ENCODE assay signal across 1 cellular context in the genomic region with DNA sequence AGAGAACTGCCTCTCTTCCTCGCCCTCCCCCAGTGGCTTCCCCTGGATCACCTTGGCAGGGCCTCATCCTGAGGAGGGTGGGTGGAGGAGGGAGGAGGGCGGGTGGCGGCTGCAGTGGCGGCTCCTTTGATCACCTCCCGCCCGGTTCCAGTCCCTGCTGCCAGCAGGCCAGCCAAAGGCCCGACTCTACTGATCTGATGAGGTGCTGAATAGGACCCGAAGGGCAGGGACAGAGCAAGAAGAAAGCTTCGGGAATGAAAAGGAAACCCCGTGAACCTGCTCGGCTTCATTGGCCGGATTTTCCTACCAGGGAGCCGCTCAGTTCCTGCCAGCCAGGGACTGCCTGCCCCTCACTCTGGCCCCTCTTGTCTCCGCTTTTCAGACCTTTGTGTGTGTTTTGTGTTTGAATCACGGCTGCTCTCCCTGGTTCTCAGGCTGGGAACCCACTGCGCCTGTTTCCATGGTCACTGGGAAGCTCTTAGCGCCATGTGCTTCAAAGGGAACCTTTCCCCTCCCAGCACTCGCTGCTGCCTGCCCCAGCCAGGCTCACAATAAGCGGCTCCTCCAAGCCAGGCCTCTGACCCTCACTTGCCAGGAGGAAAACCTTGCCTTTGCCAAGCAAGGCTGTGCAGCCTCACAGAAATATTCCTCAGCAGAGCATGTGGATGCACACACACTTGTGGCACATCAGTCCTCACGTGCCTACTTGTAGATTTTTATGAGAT.
TF ChIP-seq lines count a peak whose summit lies in the region.

No MANE protein-coding gene starts in this region.

TF ChIP-seq in HepG2, 621 proteins besides CTCF, POLR2A, EP300 and RAD21 (continued from another document and continues in another):
- TF ChIP-seq, protein P1, sequence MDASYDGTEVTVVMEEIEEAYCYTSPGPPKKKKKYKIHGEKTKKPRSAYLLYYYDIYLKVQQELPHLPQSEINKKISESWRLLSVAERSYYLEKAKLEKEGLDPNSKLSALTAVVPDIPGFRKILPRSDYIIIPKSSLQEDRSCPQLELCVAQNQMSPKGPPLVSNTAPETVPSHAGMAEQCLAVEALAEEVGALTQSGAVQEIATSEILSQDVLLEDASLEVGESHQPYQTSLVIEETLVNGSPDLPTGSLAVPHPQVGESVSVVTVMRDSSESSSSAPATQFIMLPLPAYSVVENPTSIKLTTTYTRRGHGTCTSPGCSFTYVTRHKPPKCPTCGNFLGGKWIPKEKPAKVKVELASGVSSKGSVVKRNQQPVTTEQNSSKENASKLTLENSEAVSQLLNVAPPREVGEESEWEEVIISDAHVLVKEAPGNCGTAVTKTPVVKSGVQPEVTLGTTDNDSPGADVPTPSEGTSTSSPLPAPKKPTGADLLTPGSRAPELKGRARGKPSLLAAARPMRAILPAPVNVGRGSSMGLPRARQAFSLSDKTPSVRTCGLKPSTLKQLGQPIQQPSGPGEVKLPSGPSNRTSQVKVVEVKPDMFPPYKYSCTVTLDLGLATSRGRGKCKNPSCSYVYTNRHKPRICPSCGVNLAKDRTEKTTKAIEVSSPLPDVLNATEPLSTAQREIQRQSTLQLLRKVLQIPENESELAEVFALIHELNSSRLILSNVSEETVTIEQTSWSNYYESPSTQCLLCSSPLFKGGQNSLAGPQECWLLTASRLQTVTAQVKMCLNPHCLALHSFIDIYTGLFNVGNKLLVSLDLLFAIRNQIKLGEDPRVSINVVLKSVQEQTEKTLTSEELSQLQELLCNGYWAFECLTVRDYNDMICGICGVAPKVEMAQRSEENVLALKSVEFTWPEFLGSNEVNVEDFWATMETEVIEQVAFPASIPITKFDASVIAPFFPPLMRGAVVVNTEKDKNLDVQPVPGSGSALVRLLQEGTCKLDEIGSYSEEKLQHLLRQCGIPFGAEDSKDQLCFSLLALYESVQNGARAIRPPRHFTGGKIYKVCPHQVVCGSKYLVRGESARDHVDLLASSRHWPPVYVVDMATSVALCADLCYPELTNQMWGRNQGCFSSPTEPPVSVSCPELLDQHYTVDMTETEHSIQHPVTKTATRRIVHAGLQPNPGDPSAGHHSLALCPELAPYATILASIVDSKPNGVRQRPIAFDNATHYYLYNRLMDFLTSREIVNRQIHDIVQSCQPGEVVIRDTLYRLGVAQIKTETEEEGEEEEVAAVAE (CRISPR knock-in tag; IDR thresholded peaks at IDR 0.05; ENCODE audit: borderline replicate concordance): no peak
- TF ChIP-seq KAT7 (CRISPR knock-in tag; IDR thresholded peaks at IDR 0.05; ENCODE audit: borderline replicate concordance) (peak; percentile 57; the same call in 1 of the 2 replicates), MYC (CRISPR knock-in tag; IDR thresholded peaks at IDR 0.05; ENCODE audit: borderline replicate concordance) (peak; percentile 91), NFE2 (CRISPR knock-in tag; IDR thresholded peaks at IDR 0.05) (no peak), KAT8 (CRISPR knock-in tag; IDR thresholded peaks at IDR 0.05) (peak; percentile 51; the same call in 1 of the 2 replicates), ZNF557 (CRISPR knock-in tag; IDR thresholded peaks at IDR 0.05) (0 out of 2 replicates have a peak, but pooled peaks have one; percentile 66), ZNF256 (CRISPR knock-in tag; conservative IDR thresholded peaks at IDR 0.05) (no peak), GLI4 (CRISPR knock-in tag; IDR thresholded peaks at IDR 0.05; ENCODE audit: borderline replicate concordance) (0 out of 2 replicates have a peak, but pooled peaks have one; percentile 54), EEA1 (CRISPR knock-in tag; IDR thresholded peaks at IDR 0.05; ENCODE audit: borderline replicate concordance) (no peak), ZFX (CRISPR knock-in tag; IDR thresholded peaks at IDR 0.05; ENCODE audit: low read depth) (peak; percentile 66), RBM22 (optimal IDR thresholded peaks at IDR 0.05; ENCODE audit: low read length) (peak; percentile 96), DPF2 (CRISPR knock-in tag; IDR thresholded peaks at IDR 0.05; ENCODE audit: borderline replicate concordance, low read depth) (peak; percentile 58; the same call in 1 of the 2 replicates), HNRNPL (IDR thresholded peaks at IDR 0.05; ENCODE audit: low read depth, low read length) (0 out of 2 replicates have a peak, but pooled peaks have one; percentile 27), TCF7 (IDR thresholded peaks at IDR 0.05; ENCODE audit: low read depth) (peak; percentile 91), KDM6A (CRISPR knock-in tag; IDR thresholded peaks at IDR 0.05; ENCODE audit: low read depth) (peak; percentile 46; the same call in 1 of the 2 replicates), JARID2 (CRISPR knock-in tag; IDR thresholded peaks at IDR 0.05; ENCODE audit: insufficient replicate concordance) (no peak), TARDBP (CRISPR knock-in tag; IDR thresholded peaks at IDR 0.05) (0 out of 2 replicates have a peak, but pooled peaks have one; percentile 36), SOX13 (IDR thresholded peaks at IDR 0.05) (no peak), SOX13 (CRISPR knock-in tag; conservative IDR thresholded peaks at IDR 0.05 in 1 of 2, IDR thresholded peaks at IDR 0.05 in 1 of 2) (peak in 1 of 2 experiments; percentile 40; a peak in 1 of 4 replicates), YEATS4 (CRISPR knock-in tag; IDR thresholded peaks at IDR 0.05; ENCODE audit: borderline replicate concordance) (0 out of 2 replicates have a peak, but pooled peaks have one; percentile 37)
- TF ChIP-seq, protein P2, sequence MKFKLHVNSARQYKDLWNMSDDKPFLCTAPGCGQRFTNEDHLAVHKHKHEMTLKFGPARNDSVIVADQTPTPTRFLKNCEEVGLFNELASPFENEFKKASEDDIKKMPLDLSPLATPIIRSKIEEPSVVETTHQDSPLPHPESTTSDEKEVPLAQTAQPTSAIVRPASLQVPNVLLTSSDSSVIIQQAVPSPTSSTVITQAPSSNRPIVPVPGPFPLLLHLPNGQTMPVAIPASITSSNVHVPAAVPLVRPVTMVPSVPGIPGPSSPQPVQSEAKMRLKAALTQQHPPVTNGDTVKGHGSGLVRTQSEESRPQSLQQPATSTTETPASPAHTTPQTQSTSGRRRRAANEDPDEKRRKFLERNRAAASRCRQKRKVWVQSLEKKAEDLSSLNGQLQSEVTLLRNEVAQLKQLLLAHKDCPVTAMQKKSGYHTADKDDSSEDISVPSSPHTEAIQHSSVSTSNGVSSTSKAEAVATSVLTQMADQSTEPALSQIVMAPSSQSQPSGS (CRISPR knock-in tag; IDR thresholded peaks at IDR 0.05): 0 out of 2 replicates have a peak, but pooled peaks have one; percentile 10
- TF ChIP-seq, protein P3, sequence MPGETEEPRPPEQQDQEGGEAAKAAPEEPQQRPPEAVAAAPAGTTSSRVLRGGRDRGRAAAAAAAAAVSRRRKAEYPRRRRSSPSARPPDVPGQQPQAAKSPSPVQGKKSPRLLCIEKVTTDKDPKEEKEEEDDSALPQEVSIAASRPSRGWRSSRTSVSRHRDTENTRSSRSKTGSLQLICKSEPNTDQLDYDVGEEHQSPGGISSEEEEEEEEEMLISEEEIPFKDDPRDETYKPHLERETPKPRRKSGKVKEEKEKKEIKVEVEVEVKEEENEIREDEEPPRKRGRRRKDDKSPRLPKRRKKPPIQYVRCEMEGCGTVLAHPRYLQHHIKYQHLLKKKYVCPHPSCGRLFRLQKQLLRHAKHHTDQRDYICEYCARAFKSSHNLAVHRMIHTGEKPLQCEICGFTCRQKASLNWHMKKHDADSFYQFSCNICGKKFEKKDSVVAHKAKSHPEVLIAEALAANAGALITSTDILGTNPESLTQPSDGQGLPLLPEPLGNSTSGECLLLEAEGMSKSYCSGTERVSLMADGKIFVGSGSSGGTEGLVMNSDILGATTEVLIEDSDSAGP (CRISPR knock-in tag; IDR thresholded peaks at IDR 0.05; ENCODE audit: borderline replicate concordance): 0 out of 2 replicates have a peak, but pooled peaks have one; percentile 18
- TF ChIP-seq, protein P4, sequence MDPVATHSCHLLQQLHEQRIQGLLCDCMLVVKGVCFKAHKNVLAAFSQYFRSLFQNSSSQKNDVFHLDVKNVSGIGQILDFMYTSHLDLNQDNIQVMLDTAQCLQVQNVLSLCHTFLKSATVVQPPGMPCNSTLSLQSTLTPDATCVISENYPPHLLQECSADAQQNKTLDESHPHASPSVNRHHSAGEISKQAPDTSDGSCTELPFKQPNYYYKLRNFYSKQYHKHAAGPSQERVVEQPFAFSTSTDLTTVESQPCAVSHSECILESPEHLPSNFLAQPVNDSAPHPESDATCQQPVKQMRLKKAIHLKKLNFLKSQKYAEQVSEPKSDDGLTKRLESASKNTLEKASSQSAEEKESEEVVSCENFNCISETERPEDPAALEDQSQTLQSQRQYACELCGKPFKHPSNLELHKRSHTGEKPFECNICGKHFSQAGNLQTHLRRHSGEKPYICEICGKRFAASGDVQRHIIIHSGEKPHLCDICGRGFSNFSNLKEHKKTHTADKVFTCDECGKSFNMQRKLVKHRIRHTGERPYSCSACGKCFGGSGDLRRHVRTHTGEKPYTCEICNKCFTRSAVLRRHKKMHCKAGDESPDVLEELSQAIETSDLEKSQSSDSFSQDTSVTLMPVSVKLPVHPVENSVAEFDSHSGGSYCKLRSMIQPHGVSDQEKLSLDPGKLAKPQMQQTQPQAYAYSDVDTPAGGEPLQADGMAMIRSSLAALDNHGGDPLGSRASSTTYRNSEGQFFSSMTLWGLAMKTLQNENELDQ (CRISPR knock-in tag; IDR thresholded peaks at IDR 0.05; ENCODE audit: borderline replicate concordance): no peak
- TF ChIP-seq, protein P5, sequence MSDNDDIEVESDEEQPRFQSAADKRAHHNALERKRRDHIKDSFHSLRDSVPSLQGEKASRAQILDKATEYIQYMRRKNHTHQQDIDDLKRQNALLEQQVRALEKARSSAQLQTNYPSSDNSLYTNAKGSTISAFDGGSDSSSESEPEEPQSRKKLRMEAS (IDR thresholded peaks at IDR 0.05): peak; percentile 91
- TF ChIP-seq, protein P6, sequence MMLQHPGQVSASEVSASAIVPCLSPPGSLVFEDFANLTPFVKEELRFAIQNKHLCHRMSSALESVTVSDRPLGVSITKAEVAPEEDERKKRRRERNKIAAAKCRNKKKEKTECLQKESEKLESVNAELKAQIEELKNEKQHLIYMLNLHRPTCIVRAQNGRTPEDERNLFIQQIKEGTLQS (CRISPR knock-in tag; IDR thresholded peaks at IDR 0.05): no peak
- TF ChIP-seq, protein P7, sequence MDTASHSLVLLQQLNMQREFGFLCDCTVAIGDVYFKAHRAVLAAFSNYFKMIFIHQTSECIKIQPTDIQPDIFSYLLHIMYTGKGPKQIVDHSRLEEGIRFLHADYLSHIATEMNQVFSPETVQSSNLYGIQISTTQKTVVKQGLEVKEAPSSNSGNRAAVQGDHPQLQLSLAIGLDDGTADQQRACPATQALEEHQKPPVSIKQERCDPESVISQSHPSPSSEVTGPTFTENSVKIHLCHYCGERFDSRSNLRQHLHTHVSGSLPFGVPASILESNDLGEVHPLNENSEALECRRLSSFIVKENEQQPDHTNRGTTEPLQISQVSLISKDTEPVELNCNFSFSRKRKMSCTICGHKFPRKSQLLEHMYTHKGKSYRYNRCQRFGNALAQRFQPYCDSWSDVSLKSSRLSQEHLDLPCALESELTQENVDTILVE (CRISPR knock-in tag; IDR thresholded peaks at IDR 0.05): no peak
- TF ChIP-seq, protein P8, sequence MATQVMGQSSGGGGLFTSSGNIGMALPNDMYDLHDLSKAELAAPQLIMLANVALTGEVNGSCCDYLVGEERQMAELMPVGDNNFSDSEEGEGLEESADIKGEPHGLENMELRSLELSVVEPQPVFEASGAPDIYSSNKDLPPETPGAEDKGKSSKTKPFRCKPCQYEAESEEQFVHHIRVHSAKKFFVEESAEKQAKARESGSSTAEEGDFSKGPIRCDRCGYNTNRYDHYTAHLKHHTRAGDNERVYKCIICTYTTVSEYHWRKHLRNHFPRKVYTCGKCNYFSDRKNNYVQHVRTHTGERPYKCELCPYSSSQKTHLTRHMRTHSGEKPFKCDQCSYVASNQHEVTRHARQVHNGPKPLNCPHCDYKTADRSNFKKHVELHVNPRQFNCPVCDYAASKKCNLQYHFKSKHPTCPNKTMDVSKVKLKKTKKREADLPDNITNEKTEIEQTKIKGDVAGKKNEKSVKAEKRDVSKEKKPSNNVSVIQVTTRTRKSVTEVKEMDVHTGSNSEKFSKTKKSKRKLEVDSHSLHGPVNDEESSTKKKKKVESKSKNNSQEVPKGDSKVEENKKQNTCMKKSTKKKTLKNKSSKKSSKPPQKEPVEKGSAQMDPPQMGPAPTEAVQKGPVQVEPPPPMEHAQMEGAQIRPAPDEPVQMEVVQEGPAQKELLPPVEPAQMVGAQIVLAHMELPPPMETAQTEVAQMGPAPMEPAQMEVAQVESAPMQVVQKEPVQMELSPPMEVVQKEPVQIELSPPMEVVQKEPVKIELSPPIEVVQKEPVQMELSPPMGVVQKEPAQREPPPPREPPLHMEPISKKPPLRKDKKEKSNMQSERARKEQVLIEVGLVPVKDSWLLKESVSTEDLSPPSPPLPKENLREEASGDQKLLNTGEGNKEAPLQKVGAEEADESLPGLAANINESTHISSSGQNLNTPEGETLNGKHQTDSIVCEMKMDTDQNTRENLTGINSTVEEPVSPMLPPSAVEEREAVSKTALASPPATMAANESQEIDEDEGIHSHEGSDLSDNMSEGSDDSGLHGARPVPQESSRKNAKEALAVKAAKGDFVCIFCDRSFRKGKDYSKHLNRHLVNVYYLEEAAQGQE (IDR thresholded peaks at IDR 0.05; ENCODE audit: borderline replicate concordance in 1 of 2, low read depth in 1 of 2, low read length in 2 of 2): peak in 1 of 2 experiments; percentile 42; a peak in 1 of 4 replicates
- TF ChIP-seq, protein P9, sequence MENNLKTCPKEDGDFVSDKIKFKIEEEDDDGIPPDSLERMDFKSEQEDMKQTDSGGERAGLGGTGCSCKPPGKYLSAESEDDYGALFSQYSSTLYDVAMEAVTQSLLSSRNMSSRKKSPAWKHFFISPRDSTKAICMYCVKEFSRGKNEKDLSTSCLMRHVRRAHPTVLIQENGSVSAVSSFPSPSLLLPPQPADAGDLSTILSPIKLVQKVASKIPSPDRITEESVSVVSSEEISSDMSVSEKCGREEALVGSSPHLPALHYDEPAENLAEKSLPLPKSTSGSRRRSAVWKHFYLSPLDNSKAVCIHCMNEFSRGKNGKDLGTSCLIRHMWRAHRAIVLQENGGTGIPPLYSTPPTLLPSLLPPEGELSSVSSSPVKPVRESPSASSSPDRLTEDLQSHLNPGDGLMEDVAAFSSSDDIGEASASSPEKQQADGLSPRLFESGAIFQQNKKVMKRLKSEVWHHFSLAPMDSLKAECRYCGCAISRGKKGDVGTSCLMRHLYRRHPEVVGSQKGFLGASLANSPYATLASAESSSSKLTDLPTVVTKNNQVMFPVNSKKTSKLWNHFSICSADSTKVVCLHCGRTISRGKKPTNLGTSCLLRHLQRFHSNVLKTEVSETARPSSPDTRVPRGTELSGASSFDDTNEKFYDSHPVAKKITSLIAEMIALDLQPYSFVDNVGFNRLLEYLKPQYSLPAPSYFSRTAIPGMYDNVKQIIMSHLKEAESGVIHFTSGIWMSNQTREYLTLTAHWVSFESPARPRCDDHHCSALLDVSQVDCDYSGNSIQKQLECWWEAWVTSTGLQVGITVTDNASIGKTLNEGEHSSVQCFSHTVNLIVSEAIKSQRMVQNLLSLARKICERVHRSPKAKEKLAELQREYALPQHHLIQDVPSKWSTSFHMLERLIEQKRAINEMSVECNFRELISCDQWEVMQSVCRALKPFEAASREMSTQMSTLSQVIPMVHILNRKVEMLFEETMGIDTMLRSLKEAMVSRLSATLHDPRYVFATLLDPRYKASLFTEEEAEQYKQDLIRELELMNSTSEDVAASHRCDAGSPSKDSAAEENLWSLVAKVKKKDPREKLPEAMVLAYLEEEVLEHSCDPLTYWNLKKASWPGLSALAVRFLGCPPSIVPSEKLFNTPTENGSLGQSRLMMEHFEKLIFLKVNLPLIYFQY (CRISPR knock-in tag; IDR thresholded peaks at IDR 0.05; ENCODE audit: borderline replicate concordance): peak; percentile 51; the same call in 1 of the 2 replicates
